In genomic region chr6:166313255-166314070, GRCh38 we compare ENCODE assay signal across 9 cellular contexts. TPM values are rescaled to one million over a fixed set of nuclear protein-coding genes. Genes with fewer than 3 reads are reported as not detected.
A peak's percentile ranks its signal among the peaks of the same experiment; 100 is the strongest.
DNase-seq lines count a peak whose midpoint lies in the region; ATAC-seq and TF ChIP-seq lines count a peak whose summit lies in the region.
"Had no signal": no experiment of that assay in that cellular context is flagged by ENCODE, and none has a peak within 500 bp of the region (broad histone marks: within the 10 kb centered on the region; RNA-seq: fewer than 3 reads in every experiment).

No MANE protein-coding gene starts in this region.

- DNase-seq in activated CD4-positive, alpha-beta T cell treated with anti-CD3 and anti-CD28 coated beads for 36 hours, result peak; percentile 83
- no peak for DNase-seq in activated CD4-positive, alpha-beta T cell treated with anti-CD3 and anti-CD28 coated beads for 1 hour
- DNase-seq in HFFc6 (peak; percentile 13), NCI-H1694 treated with DMSO at 0.1 percent for 48 hours (lab: John Stamatoyannopoulos, UW) (peak; percentile 18), activated T-cell treated with anti-CD3 and anti-CD28 coated beads for 1 hour (ENCODE audit: low read depth) (peak; percentile 29), fibroblast of villous mesenchyme (ENCODE audit: low read depth) (peak; percentile 36), osteocyte (ENCODE audit: extremely low spot score, unreplicated experiment) (no peak)

- no peak overlapping the region for H3K4me3 Mint-ChIP-seq in activated CD4-positive, alpha-beta T cell treated with anti-CD3 and anti-CD28 coated beads for 36 hours
- H3K4me3 Mint-ChIP-seq in HFFc6 (no peak overlapping the region), osteocyte (ENCODE audit: unreplicated experiment) (no peak overlapping the region)
- H3K4me3 Mint-ChIP-seq: stimulated activated naive CD8-positive, alpha-beta T cell treated with anti-CD3 and anti-CD28 coated beads, Interleukin-15, Interleukin-2, amounts not matched to agents 100 ng/mL and 50 ng/mL, for 24 hours had no signal

- intact Hi-C loops in activated CD4-positive, alpha-beta T cell treated with anti-CD3 and anti-CD28 coated beads for 36 hours (cut with DNase I, micrococcal nuclease), result loop anchor here (1.0 to 10.0 kb wide), 7 partner anchors 29 to 311 kb away; partner anchors contain the start of genes MPC1 (in 1 of the 2), RPS6KA2 (in 1 of the 2) and SFT2D1 (in 1 of the 2)

- peaks cover 3% of the 10 kb centered on the region for H3K4me1 Mint-ChIP-seq in activated CD4-positive, alpha-beta T cell treated with anti-CD3 and anti-CD28 coated beads for 36 hours
- H3K4me1 Mint-ChIP-seq in HFFc6 (ENCODE audit: low read depth) (no peaks in the 10 kb centered on the region), osteocyte (ENCODE audit: unreplicated experiment) (peaks cover 7% of the 10 kb centered on the region)

- no peaks in the 10 kb centered on the region for H3K9me3 Mint-ChIP-seq in activated CD4-positive, alpha-beta T cell treated with anti-CD3 and anti-CD28 coated beads for 36 hours (ENCODE audit: low read depth)
- H3K9me3 Mint-ChIP-seq in HFFc6 (no peaks in the 10 kb centered on the region), osteocyte (ENCODE audit: unreplicated experiment) (no peaks in the 10 kb centered on the region)
- H3K9me3 Mint-ChIP-seq: stimulated activated naive CD8-positive, alpha-beta T cell treated with anti-CD3 and anti-CD28 coated beads, Interleukin-15, Interleukin-2, amounts not matched to agents 100 ng/mL and 50 ng/mL, for 24 hours had no signal

- no peak overlapping the region for H3K4me3 ChIP-seq in fibroblast of villous mesenchyme (ENCODE audit: low read depth, low read length)

- ATAC-seq in activated CD4-positive, alpha-beta T cell treated with anti-CD3 and anti-CD28 coated beads for 36 hours, result peak; percentile 97
- no peak for ATAC-seq in HG03097 (IDR thresholded peaks at IDR 0.05; ENCODE audit: low FRiP score, unreplicated experiment)

- no peaks in the 10 kb centered on the region for H3K36me3 Mint-ChIP-seq in activated CD4-positive, alpha-beta T cell treated with anti-CD3 and anti-CD28 coated beads for 36 hours (ENCODE audit: low read depth)
- H3K36me3 Mint-ChIP-seq in HFFc6 (ENCODE audit: low read depth) (peaks cover 4% of the 10 kb centered on the region), osteocyte (ENCODE audit: unreplicated experiment) (peaks cover under 1% of the 10 kb centered on the region)

- H3K27me3 Mint-ChIP-seq in activated CD4-positive, alpha-beta T cell treated with anti-CD3 and anti-CD28 coated beads for 36 hours, result peaks cover 16% of the 10 kb centered on the region
- H3K27me3 Mint-ChIP-seq in HFFc6 (ENCODE audit: insufficient read depth) (peaks cover 14% of the 10 kb centered on the region), osteocyte (ENCODE audit: unreplicated experiment) (peaks cover 22% of the 10 kb centered on the region)

- TF ChIP-seq CTCF in HFFc6 (IDR thresholded peaks at IDR 0.05) (peak; percentile 79), fibroblast of villous mesenchyme (IDR thresholded peaks at IDR 0.05; ENCODE audit: insufficient read depth, low read depth, low read length) (peak; percentile 70), osteocyte (IDR thresholded peaks at IDR 0.05) (peak; percentile 78)

- CTCF ChIA-PET in activated CD4-positive, alpha-beta T cell treated with anti-CD3 and anti-CD28 coated beads for 36 hours (lab: Charles Lee), result interaction anchor here (0.5 to 7.5 kb wide), 24 partner anchors 9 to 688 kb away, joined by 3 to 60 read pairs (median 4); no protein-coding TSS in a partner anchor

- H3K27ac Mint-ChIP-seq in activated CD4-positive, alpha-beta T cell treated with anti-CD3 and anti-CD28 coated beads for 36 hours, result no peak overlapping the region
- H3K27ac Mint-ChIP-seq in HFFc6 (no peak overlapping the region), osteocyte (ENCODE audit: unreplicated experiment) (no peak overlapping the region)
- H3K27ac Mint-ChIP-seq: stimulated activated naive CD8-positive, alpha-beta T cell treated with anti-CD3 and anti-CD28 coated beads, Interleukin-15, Interleukin-2, amounts not matched to agents 100 ng/mL and 50 ng/mL, for 24 hours had no signal

- POLR2A ChIA-PET in activated CD4-positive, alpha-beta T cell treated with anti-CD3 and anti-CD28 coated beads for 36 hours (lab: Charles Lee), result no interaction called here

RNA-seq across cellular contexts. Expression of gene PRR18, which starts 5.3 kb away (rescaled TPM):
- under 1 TPM in 1 of 2 experiments, not detected in 1; 0.11 TPM for total RNA-seq in activated CD4-positive, alpha-beta T cell treated with anti-CD3 and anti-CD28 coated beads for 36 hours
- total RNA-seq in HFFc6 (2021; fragmentation: NEBNext Ultra II Directional; extraction: Animal tissue kit (Norgen Biotek cat#: 25700)), result not detected
- under 0.01 TPM in 1 of 2 replicates, not detected in the other for total RNA-seq in fibroblast of villous mesenchyme
- not detected in 2 replicates for total RNA-seq in osteocyte

RNA-seq across cellular contexts. Expression of gene SFT2D1, which starts 28.9 kb away (rescaled TPM):
- 10 to 100 TPM; 39.8 to 54.2 TPM for total RNA-seq in activated CD4-positive, alpha-beta T cell treated with anti-CD3 and anti-CD28 coated beads for 36 hours
- 10 to 100 TPM; 44.8 to 56.5 (median 47.3) TPM for total RNA-seq in HFFc6 (2021; fragmentation: NEBNext Ultra II Directional; extraction: Animal tissue kit (Norgen Biotek cat#: 25700))
- total RNA-seq in fibroblast of villous mesenchyme (20.9 and 37.1 TPM in 2 replicates), osteocyte (30.8 and 34.0 TPM in 2 replicates)

Comparison
In these comparisons a context has a peak if more than half of its experiments do, and no peak if none do; other contexts are left out.
1. DNase-seq: peak in activated CD4-positive, alpha-beta T cell treated with anti-CD3 and anti-CD28 coated beads for 36 hours (single experiment), HFFc6 (single experiment), NCI-H1694 treated with DMSO at 0.1 percent for 48 hours (single experiment), activated T-cell treated with anti-CD3 and anti-CD28 coated beads for 1 hour (single experiment) and fibroblast of villous mesenchyme (single experiment); none in activated CD4-positive, alpha-beta T cell treated with anti-CD3 and anti-CD28 coated beads for 1 hour (single experiment) and osteocyte (single experiment).
2. Peak in every context shown above with its lines, with median percentiles within 50 percentile points of each other: CTCF ChIP-seq.